ENCODE assay signal across 15 cellular contexts in the genomic region with DNA sequence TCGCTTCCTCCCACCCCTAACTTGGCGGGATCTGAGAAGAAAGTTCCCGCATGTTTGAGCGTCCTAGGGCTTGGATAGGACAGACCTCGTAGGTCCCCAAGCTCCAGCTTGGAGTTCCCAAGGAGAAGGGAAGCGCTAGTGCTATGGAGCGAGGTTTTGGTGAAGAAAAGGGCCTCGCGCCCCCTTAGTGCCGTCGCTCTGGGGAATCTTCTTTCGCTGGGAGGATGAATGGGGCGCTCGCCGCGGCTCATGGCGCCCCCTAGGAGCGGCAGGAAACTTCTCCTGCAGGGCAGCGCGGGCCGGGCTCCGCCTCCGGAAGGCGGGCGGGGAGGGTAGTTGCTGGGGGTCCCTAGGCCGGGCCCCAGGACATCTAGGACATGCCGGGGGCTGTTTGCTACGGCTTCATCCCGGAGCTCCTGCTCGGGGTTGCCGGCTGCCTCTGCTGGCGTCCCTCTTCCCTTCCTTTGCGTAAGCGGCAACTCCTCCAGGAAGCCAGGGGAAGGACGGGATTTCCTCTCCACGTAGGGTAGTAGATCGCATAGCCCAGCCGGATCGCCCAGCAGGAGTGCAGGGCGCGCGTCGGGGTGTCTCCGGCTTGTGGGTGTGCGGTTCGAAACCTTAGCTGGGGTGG. TPM values are rescaled to one million over a fixed set of nuclear protein-coding genes. Genes with fewer than 3 reads are reported as not detected.
DNase-seq lines count a peak whose midpoint lies in the region; ATAC-seq, FAIRE-seq and TF ChIP-seq lines count a peak whose summit lies in the region.
"Had no signal": no experiment of that assay in that cellular context is flagged by ENCODE, and none has a peak within 500 bp of the region (broad histone marks: within the 10 kb centered on the region; RNA-seq: fewer than 3 reads in every experiment).

No MANE protein-coding gene starts in this region.

- WGBS in spleen, 5 donors = 3 to 7% (median 6%) methylated on average over 17 to 46 of the region's 46 CpGs

- no peaks in the 10 kb centered on the region for H3K36me3 ChIP-seq in spleen
- H3K36me3 ChIP-seq: transverse colon had no signal

- peaks cover 6% of the 10 kb centered on the region for H3K4me1 Mint-ChIP-seq in activated CD4-positive, alpha-beta T cell treated with anti-CD3 and anti-CD28 coated beads for 36 hours
- no peaks in the 10 kb centered on the region for H3K4me1 Mint-ChIP-seq in activated CD4-positive, alpha-beta T cell treated with anti-CD3 and anti-CD28 coated beads, Interleukin-2, amount 10 ng/mL, durations not matched to agents 7 days and 5 days
- peaks cover 33% of the 10 kb centered on the region for H3K4me1 Mint-ChIP-seq in WTC11

- H3K27ac Mint-ChIP-seq in activated CD4-positive, alpha-beta T cell treated with anti-CD3 and anti-CD28 coated beads for 36 hours = no peak overlapping the region
- no peak overlapping the region for H3K27ac Mint-ChIP-seq in activated CD4-positive, alpha-beta T cell treated with anti-CD3 and anti-CD28 coated beads, Interleukin-2, amount 10 ng/mL, durations not matched to agents 7 days and 5 days
- no peak overlapping the region for H3K27ac Mint-ChIP-seq in WTC11
- H3K27ac Mint-ChIP-seq: activated B cell treated with CpG ODN at 0.5 μM for 24 hours had no signal

- H3K27ac ChIP-seq in spleen = no peak overlapping the region
- H3K27ac ChIP-seq: epithelial cell of prostate, transverse colon had no signal

- peak; percentile 45; the same call in 1 of the 2 replicates for TF ChIP-seq CTCF in WTC11 (IDR thresholded peaks at IDR 0.05)
- no peak for TF ChIP-seq CTCF in spleen (IDR thresholded peaks at IDR 0.05 in 8 of 11, conservative IDR thresholded peaks at IDR 0.05 in 3 of 11)

- no peak for FAIRE-seq in GM19239 (lab: Jason Lieb, UNC)
- FAIRE-seq: A204.1 had no signal

- no peak overlapping the region for H3K4me3 Mint-ChIP-seq in activated CD4-positive, alpha-beta T cell treated with anti-CD3 and anti-CD28 coated beads for 36 hours
- no peak overlapping the region for H3K4me3 Mint-ChIP-seq in activated CD4-positive, alpha-beta T cell treated with anti-CD3 and anti-CD28 coated beads, Interleukin-2, amount 10 ng/mL, durations not matched to agents 7 days and 5 days
- peak overlapping the region; percentile 89 for H3K4me3 Mint-ChIP-seq in WTC11
- H3K4me3 Mint-ChIP-seq: activated B cell treated with CpG ODN at 0.5 μM for 24 hours had no signal

- peaks cover 2% of the 10 kb centered on the region for H3K36me3 Mint-ChIP-seq in activated CD4-positive, alpha-beta T cell treated with anti-CD3 and anti-CD28 coated beads for 36 hours (ENCODE audit: low read depth)
- H3K36me3 Mint-ChIP-seq in activated CD4-positive, alpha-beta T cell treated with anti-CD3 and anti-CD28 coated beads, Interleukin-2, amount 10 ng/mL, durations not matched to agents 7 days and 5 days (ENCODE audit: low read depth) = no peaks in the 10 kb centered on the region
- no peaks in the 10 kb centered on the region for H3K36me3 Mint-ChIP-seq in WTC11

- CTCF ChIA-PET in activated CD4-positive, alpha-beta T cell treated with anti-CD3 and anti-CD28 coated beads for 36 hours (lab: Charles Lee) = interaction anchor here (1.2 kb wide), 1 partner anchor 19 kb away, joined by 5 read pairs; no protein-coding TSS in a partner anchor
- CTCF ChIA-PET in activated CD4-positive, alpha-beta T cell treated with anti-CD3 and anti-CD28 coated beads, Interleukin-2, amount 10 ng/mL, durations not matched to agents 7 days and 5 days (lab: Charles Lee) = no interaction called here
- CTCF ChIA-PET in WTC11 (lab: Charles Lee) = interaction anchor here (0.6 to 3.7 kb wide), 10 partner anchors 9 to 164 kb away, joined by 3 to 36 read pairs (median 3); a partner anchor contains a TSS

- H3K9me3 ChIP-seq in iPS-18c (ENCODE audit: control insufficient read depth, insufficient read depth, low read length) (no peaks in the 10 kb centered on the region), spleen (peaks cover 0 to 19% (median 0%) of the 10 kb centered on the region in 8 donors)
- H3K9me3 ChIP-seq: transverse colon had no signal

- H3K27me3 Mint-ChIP-seq in activated CD4-positive, alpha-beta T cell treated with anti-CD3 and anti-CD28 coated beads for 36 hours = peaks cover 71% of the 10 kb centered on the region
- H3K27me3 Mint-ChIP-seq in activated CD4-positive, alpha-beta T cell treated with anti-CD3 and anti-CD28 coated beads, Interleukin-2, amount 10 ng/mL, durations not matched to agents 7 days and 5 days = peaks cover 75% of the 10 kb centered on the region
- H3K27me3 Mint-ChIP-seq in WTC11 (ENCODE audit: low read depth) = peaks cover 93% of the 10 kb centered on the region

- peak; percentile 27 for DNase-seq in activated CD4-positive, alpha-beta T cell treated with anti-CD3 and anti-CD28 coated beads for 36 hours
- DNase-seq in activated CD4-positive, alpha-beta T cell treated with anti-CD3 and anti-CD28 coated beads, Interleukin-2, amount 10 ng/mL, durations not matched to agents 7 days and 5 days = no peak
- DNase-seq in WTC11 (ENCODE audit: low spot score) = peak; percentile 79
- DNase-seq in spleen = peak; percentile 62
- DNase-seq in GM19239 (ENCODE audit: insufficient read length, low spot score) = no peak
- DNase-seq in NCI-H2107 (lab: John Stamatoyannopoulos, UW) = no peak
- DNase-seq: activated B cell treated with CpG ODN at 0.5 μM for 24 hours; activated gamma-delta T cell; MM.1S; stimulated activated CD4-positive, alpha-beta T cell treated with anti-CD3 and anti-CD28 coated beads, Interleukin-2, amount 100 ng/mL, for 48 hours; transverse colon had no signal

- intact Hi-C loops in activated CD4-positive, alpha-beta T cell treated with anti-CD3 and anti-CD28 coated beads for 36 hours (cut with DNase I, micrococcal nuclease) = loop anchor here (2.0 kb wide), 2 partner anchors 15 to 17 kb away; no protein-coding TSS in a partner anchor
- intact Hi-C loops in spleen (cut with DNase I; ENCODE audit: low total_unique reads) = no loop called here

- H3K27me3 ChIP-seq in spleen (replicated peaks in 1 of 7) = peaks cover 0 to 100% (median 64%) of the 10 kb centered on the region in 7 donors

- no peaks in the 10 kb centered on the region for H3K9me3 Mint-ChIP-seq in activated CD4-positive, alpha-beta T cell treated with anti-CD3 and anti-CD28 coated beads for 36 hours (ENCODE audit: low read depth)
- no peaks in the 10 kb centered on the region for H3K9me3 Mint-ChIP-seq in activated CD4-positive, alpha-beta T cell treated with anti-CD3 and anti-CD28 coated beads, Interleukin-2, amount 10 ng/mL, durations not matched to agents 7 days and 5 days
- no peaks in the 10 kb centered on the region for H3K9me3 Mint-ChIP-seq in WTC11
- H3K9me3 Mint-ChIP-seq: activated B cell treated with CpG ODN at 0.5 μM for 24 hours had no signal

- TF ChIP-seq POLR2A in spleen (IDR thresholded peaks at IDR 0.05) = no peak

- peaks cover 0 to 27% (median 12%) of the 10 kb centered on the region in 6 donors for H3K4me1 ChIP-seq in spleen

- H3K4me3 ChIP-seq in iPS-18c (ENCODE audit: insufficient read depth, low read depth, low read length) (peak overlapping the region; percentile 80), spleen (peak overlapping the region in 4 of 8 donors; percentile 9 to 49 (median 22))

- POLR2A ChIA-PET in activated CD4-positive, alpha-beta T cell treated with anti-CD3 and anti-CD28 coated beads for 36 hours (lab: Charles Lee) = no interaction called here
- POLR2A ChIA-PET in activated CD4-positive, alpha-beta T cell treated with anti-CD3 and anti-CD28 coated beads, Interleukin-2, amount 10 ng/mL, durations not matched to agents 7 days and 5 days (lab: Charles Lee) = no interaction called here
- POLR2A ChIA-PET in WTC11 (lab: Charles Lee) = interaction anchor here (1.5 kb wide), 1 partner anchor 15 kb away, joined by 3 read pairs; no protein-coding TSS in a partner anchor

- ATAC-seq in activated CD4-positive, alpha-beta T cell treated with anti-CD3 and anti-CD28 coated beads for 36 hours = peak; percentile 26
- ATAC-seq in WTC11 = peak; percentile 65
- no peak for ATAC-seq in HG03196 (IDR thresholded peaks at IDR 0.05; ENCODE audit: unreplicated experiment)

TF ChIP-seq in WTC11, 78 proteins besides CTCF, POLR2A, EP300 and RAD21 (continues in another document):
- peak; percentile 60 for TF ChIP-seq SP1 (CRISPR knock-in tag; conservative IDR thresholded peaks at IDR 0.05)
- TF ChIP-seq, protein P1, sequence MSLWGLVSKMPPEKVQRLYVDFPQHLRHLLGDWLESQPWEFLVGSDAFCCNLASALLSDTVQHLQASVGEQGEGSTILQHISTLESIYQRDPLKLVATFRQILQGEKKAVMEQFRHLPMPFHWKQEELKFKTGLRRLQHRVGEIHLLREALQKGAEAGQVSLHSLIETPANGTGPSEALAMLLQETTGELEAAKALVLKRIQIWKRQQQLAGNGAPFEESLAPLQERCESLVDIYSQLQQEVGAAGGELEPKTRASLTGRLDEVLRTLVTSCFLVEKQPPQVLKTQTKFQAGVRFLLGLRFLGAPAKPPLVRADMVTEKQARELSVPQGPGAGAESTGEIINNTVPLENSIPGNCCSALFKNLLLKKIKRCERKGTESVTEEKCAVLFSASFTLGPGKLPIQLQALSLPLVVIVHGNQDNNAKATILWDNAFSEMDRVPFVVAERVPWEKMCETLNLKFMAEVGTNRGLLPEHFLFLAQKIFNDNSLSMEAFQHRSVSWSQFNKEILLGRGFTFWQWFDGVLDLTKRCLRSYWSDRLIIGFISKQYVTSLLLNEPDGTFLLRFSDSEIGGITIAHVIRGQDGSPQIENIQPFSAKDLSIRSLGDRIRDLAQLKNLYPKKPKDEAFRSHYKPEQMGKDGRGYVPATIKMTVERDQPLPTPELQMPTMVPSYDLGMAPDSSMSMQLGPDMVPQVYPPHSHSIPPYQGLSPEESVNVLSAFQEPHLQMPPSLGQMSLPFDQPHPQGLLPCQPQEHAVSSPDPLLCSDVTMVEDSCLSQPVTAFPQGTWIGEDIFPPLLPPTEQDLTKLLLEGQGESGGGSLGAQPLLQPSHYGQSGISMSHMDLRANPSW (CRISPR knock-in tag; conservative IDR thresholded peaks at IDR 0.05; ENCODE audit: low read depth) = no peak
- no peak for TF ChIP-seq JUN (CRISPR knock-in tag; IDR thresholded peaks at IDR 0.05)
- no peak for TF ChIP-seq SOX15 (CRISPR knock-in tag; IDR thresholded peaks at IDR 0.05)
- TF ChIP-seq ZNF423 (CRISPR knock-in tag; IDR thresholded peaks at IDR 0.05) = no peak; the same call in 1 of the 2 replicates
- no peak for TF ChIP-seq MXD4 (CRISPR knock-in tag; IDR thresholded peaks at IDR 0.05; ENCODE audit: borderline replicate concordance)

RNA-seq across cellular contexts. Expression of a gene that starts 11.9 kb away (rescaled TPM):
- total RNA-seq in activated CD4-positive, alpha-beta T cell treated with anti-CD3 and anti-CD28 coated beads for 36 hours = under 1 TPM; 0.14 to 0.21 TPM
- total RNA-seq in activated CD4-positive, alpha-beta T cell treated with anti-CD3 and anti-CD28 coated beads, Interleukin-2, amount 10 ng/mL, durations not matched to agents 7 days and 5 days = not detected
- total RNA-seq in WTC11 (2021) = 0.34 to 1.3 TPM (median 0.37 TPM) in 3 replicates
- not detected for total RNA-seq in spleen
- polyA plus RNA-seq in spleen = not detected
- total RNA-seq: activated B cell treated with CpG ODN at 0.5 μM for 24 hours, transverse colon had no signal

Comparison
In these comparisons a context has a peak if more than half of its experiments do, and no peak if none do; other contexts are left out.
1. DNase-seq: peak in activated CD4-positive, alpha-beta T cell treated with anti-CD3 and anti-CD28 coated beads for 36 hours (single experiment), WTC11 (single experiment) and spleen (single experiment); none in activated CD4-positive, alpha-beta T cell treated with anti-CD3 and anti-CD28 coated beads, Interleukin-2, amount 10 ng/mL, durations not matched to agents 7 days and 5 days (single experiment), GM19239 (single experiment) and NCI-H2107 (single experiment).